ENCODE assay signal across 23 cellular contexts in genomic region chr7:88069093-88069492, GRCh38.
"Had no signal": no experiment of that assay in that cellular context is flagged by ENCODE, and none has a peak within 500 bp of the region (broad histone marks: within the 10 kb centered on the region; RNA-seq: fewer than 3 reads in every experiment).

No MANE protein-coding gene starts in this region.

- H3K27me3 Mint-ChIP-seq: naive B cell had no signal

- H3K9me3 Mint-ChIP-seq: immature natural killer cell had no signal

- H3K36me3 Mint-ChIP-seq: immature natural killer cell, mesothelial cell of epicardium, naive B cell had no signal

- H3K27ac Mint-ChIP-seq: immature natural killer cell, mesothelial cell of epicardium, naive B cell had no signal

- H3K4me3 Mint-ChIP-seq: immature natural killer cell, mesothelial cell of epicardium, naive B cell had no signal

- ATAC-seq: foreskin keratinocyte, gastroesophageal sphincter, heart left ventricle, left cardiac atrium, left lung, left ventricle myocardium superior, lower lobe of right lung, mucosa of descending colon had no signal

- H3K4me3 ChIP-seq: colonic mucosa, dorsolateral prefrontal cortex, esophagus muscularis mucosa, gastroesophageal sphincter, heart left ventricle, hepatocyte, left lung, lower lobe of right lung, mucosa of descending colon had no signal

- H3K4me2 ChIP-seq: hepatocyte had no signal

- H3K4me1 Mint-ChIP-seq: mesothelial cell of epicardium, naive B cell had no signal

- H3K79me2 ChIP-seq: hepatocyte had no signal

- H3K4me1 ChIP-seq: colonic mucosa, esophagus muscularis mucosa, foreskin keratinocyte, gastroesophageal sphincter, heart left ventricle, left lung, lower lobe of right lung had no signal

- H3K27ac ChIP-seq: colonic mucosa, dorsolateral prefrontal cortex, esophagus muscularis mucosa, foreskin keratinocyte, gastroesophageal sphincter, heart left ventricle, hepatocyte, left lung, lower lobe of right lung had no signal

- H3K9me3 ChIP-seq: colonic mucosa, lower lobe of right lung, mucosa of descending colon had no signal

- H3K36me3 ChIP-seq: colonic mucosa, esophagus muscularis mucosa, gastroesophageal sphincter, heart left ventricle, left lung, lower lobe of right lung had no signal

- H2AFZ ChIP-seq: hepatocyte had no signal

- DNase-seq: colonic mucosa; dermis blood vessel endothelial cell; dorsolateral prefrontal cortex; effector CD4-positive, alpha-beta T cell; effector memory CD4-positive, alpha-beta T cell; foreskin keratinocyte; heart left ventricle; hypothalamus; immature natural killer cell; left cardiac atrium; left lung; left ventricle myocardium superior; lower lobe of right lung; mesenchymal stem cell; mucosa of descending colon; naive B cell had no signal

- H3K27me3 ChIP-seq: colonic mucosa, dorsolateral prefrontal cortex, esophagus muscularis mucosa, foreskin keratinocyte, gastroesophageal sphincter, heart left ventricle, hepatocyte, left lung had no signal

- FAIRE-seq: endothelial cell of umbilical vein, frontal cortex, keratinocyte had no signal
